ENCODE assay signal across 14 cellular contexts in the genomic region with DNA sequence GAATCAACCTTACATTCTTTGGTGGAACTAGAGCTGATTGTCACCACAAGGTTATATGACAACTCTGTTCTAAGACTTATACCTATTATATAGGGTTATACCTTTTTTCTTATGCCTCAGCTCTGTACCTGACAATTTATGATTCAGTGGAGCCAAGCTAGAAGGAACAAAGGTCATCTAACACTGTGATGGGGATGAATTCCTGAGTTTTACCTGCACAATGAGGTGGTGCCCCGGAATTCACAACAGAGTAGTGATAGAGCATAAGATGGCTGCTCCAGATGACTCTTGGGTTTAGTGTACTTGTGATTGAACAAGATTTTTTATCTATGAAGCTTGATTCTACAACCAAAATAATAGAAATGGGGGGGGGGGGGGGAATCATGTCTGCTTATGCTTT.
DNase-seq lines count a peak whose midpoint lies in the region; ATAC-seq and TF ChIP-seq lines count a peak whose summit lies in the region.
"Had no signal": no experiment of that assay in that cellular context is flagged by ENCODE, and none has a peak within 500 bp of the region (broad histone marks: within the 10 kb centered on the region; RNA-seq: fewer than 3 reads in every experiment).

No MANE protein-coding gene starts in this region.

- H3K79me2 ChIP-seq in hepatocyte = no peaks in the 10 kb centered on the region

- H4K5ac ChIP-seq in IMR-90 (ENCODE audit: low read depth, low read length) = no peak overlapping the region

- peaks cover 4 to 12% of the 10 kb centered on the region in 2 experiments for H3K79me1 ChIP-seq in IMR-90 (ENCODE audit: low read depth in 1 of 2, low read length in 2 of 2)

- DNase-seq in Caco-2 (peak in 1 of 2 experiments; percentile 53), IMR-90 (no peak), hepatocyte (ENCODE audit: low spot score) (no peak), NCI-H2107 (lab: John Stamatoyannopoulos, UW) (no peak), uterus (no peak)
- DNase-seq: ACHN; Calu3; CD4-positive, CD25-positive, alpha-beta regulatory T cell; DMS 273 treated with DMSO at 0.1 percent for 48 hours had no signal

- no peaks in the 10 kb centered on the region for H3K9me2 ChIP-seq in hepatocyte (replicated peaks; ENCODE audit: insufficient read depth)

- H2AK5ac ChIP-seq in IMR-90 (ENCODE audit: low read depth, low read length) = no peak overlapping the region

- no CpG with 5 or more reads among the region's 1 CpG for WGBS in IMR-90 (ENCODE audit: extremely low coverage in 2 of 2, insufficient read length in 1 of 2), 2 experiments
- 68% methylated on average over 1 of the region's 1 CpG for WGBS in hepatocyte (ENCODE audit: low lambda C conversion rate, missing lambda C conversion rate)

- peaks cover 3% of the 10 kb centered on the region; the same call in 1 of the 2 replicates for H3K9me1 ChIP-seq in IMR-90 (ENCODE audit: insufficient read depth, low read length)

- BruUV-seq in Caco-2 (replicated peaks; lab: Mats Ljungman, UMichigan) (no TSS peak), IMR-90 (replicated peaks; lab: Mats Ljungman, UMichigan) (no TSS peak)

- ATAC-seq in IMR-90 (ENCODE audit: low read depth) (no peak), HG03025 (IDR thresholded peaks at IDR 0.05; ENCODE audit: low FRiP score, unreplicated experiment) (no peak)
- ATAC-seq in stimulated activated memory B cell treated with anti-CD40 and anti-IgM and Interleukin-4, amounts not matched to agents 10 μg/mL and 1 μg/mL and 100 μg/mL, for 72 hours = no peak

- H3K9me3 ChIP-seq in Caco-2 (no peaks in the 10 kb centered on the region), IMR-90 (ENCODE audit: control insufficient read depth, insufficient read depth, low read length) (no peaks in the 10 kb centered on the region), hepatocyte (ENCODE audit: low read depth) (no peaks in the 10 kb centered on the region), uterus (no peaks in the 10 kb centered on the region)
- H3K9me3 ChIP-seq: HAP-1 had no signal

- peak overlapping the region; percentile 61 for H3K27ac Mint-ChIP-seq in Caco-2 (ENCODE audit: unreplicated experiment)
- peak overlapping the region; percentile 42 for H3K27ac Mint-ChIP-seq in stimulated activated memory B cell treated with anti-CD40 and anti-IgM and Interleukin-4, amounts not matched to agents 10 μg/mL and 1 μg/mL and 100 μg/mL, for 72 hours
- H3K27ac Mint-ChIP-seq: CD4-positive, CD25-positive, alpha-beta regulatory T cell had no signal

- no peak overlapping the region for H3K4ac ChIP-seq in IMR-90 (ENCODE audit: low read depth, low read length)

- H3K27ac ChIP-seq in IMR-90 (ENCODE audit: insufficient read depth, low read length) (no peak overlapping the region), hepatocyte (peak overlapping the region; percentile 52), uterus (no peak overlapping the region)
- H3K27ac ChIP-seq: BLaER1 treated with 17β-estradiol and CSF1 and Interleukin-3, amounts not matched to agents 10 nM and 100 nM; HL-60 had no signal

- H2AK9ac ChIP-seq in IMR-90 (replicated peaks; ENCODE audit: low read depth, low read length, poor library complexity) = no peak overlapping the region

- no peak overlapping the region for H3K56ac ChIP-seq in IMR-90 (ENCODE audit: extremely low read depth, insufficient read depth, low read length)

- H4K91ac ChIP-seq in IMR-90 (ENCODE audit: insufficient read depth, low read depth, low read length) = no peak overlapping the region; the same call in 1 of the 2 replicates

- H2BK120ac ChIP-seq in IMR-90 (ENCODE audit: low read depth, low read length) = no peak overlapping the region

- 0 out of 2 replicates have a peak overlapping the region, but pooled peaks have one; percentile 21 for H3K18ac ChIP-seq in IMR-90 (ENCODE audit: low read depth, low read length)

- peaks cover 33% of the 10 kb centered on the region for H3K4me1 Mint-ChIP-seq in Caco-2 (ENCODE audit: low read depth, unreplicated experiment)
- H3K4me1 Mint-ChIP-seq in stimulated activated memory B cell treated with anti-CD40 and anti-IgM and Interleukin-4, amounts not matched to agents 10 μg/mL and 1 μg/mL and 100 μg/mL, for 72 hours = peaks cover 32% of the 10 kb centered on the region

- CTCF ChIA-PET in Caco-2 (lab: Charles Lee) (no interaction called here), IMR-90 (lab: Yijun Ruan, JAX) (interaction anchor here (0.6 to 0.8 kb wide), 3 partner anchors 28 to 652 kb away, joined by 3 to 4 read pairs (median 3); no protein-coding TSS in a partner anchor)

- no peak overlapping the region for H3K9ac ChIP-seq in IMR-90 (ENCODE audit: low read depth, low read length)
- H3K9ac ChIP-seq: BLaER1 treated with 17β-estradiol and CSF1 and Interleukin-3, amounts not matched to agents 10 nM and 100 nM had no signal

- H3K9me3 Mint-ChIP-seq in Caco-2 (ENCODE audit: unreplicated experiment) = no peaks in the 10 kb centered on the region
- no peaks in the 10 kb centered on the region for H3K9me3 Mint-ChIP-seq in stimulated activated memory B cell treated with anti-CD40 and anti-IgM and Interleukin-4, amounts not matched to agents 10 μg/mL and 1 μg/mL and 100 μg/mL, for 72 hours
- H3K9me3 Mint-ChIP-seq: CD4-positive, CD25-positive, alpha-beta regulatory T cell had no signal

- H3K4me3 Mint-ChIP-seq in Caco-2 (ENCODE audit: unreplicated experiment) = no peak overlapping the region
- no peak overlapping the region for H3K4me3 Mint-ChIP-seq in stimulated activated memory B cell treated with anti-CD40 and anti-IgM and Interleukin-4, amounts not matched to agents 10 μg/mL and 1 μg/mL and 100 μg/mL, for 72 hours
- H3K4me3 Mint-ChIP-seq: CD4-positive, CD25-positive, alpha-beta regulatory T cell had no signal

- no peak overlapping the region for H2BK20ac ChIP-seq in IMR-90 (ENCODE audit: low read depth, low read length)

- no peak overlapping the region for H3K14ac ChIP-seq in IMR-90 (replicated peaks; ENCODE audit: low read depth, low read length)

- no peak for TF ChIP-seq RAD21 in IMR-90 (IDR thresholded peaks at IDR 0.05; ENCODE audit: low read length)

- no peaks in the 10 kb centered on the region for H3K27me3 Mint-ChIP-seq in Caco-2 (ENCODE audit: insufficient read depth, unreplicated experiment)
- no peaks in the 10 kb centered on the region for H3K27me3 Mint-ChIP-seq in stimulated activated memory B cell treated with anti-CD40 and anti-IgM and Interleukin-4, amounts not matched to agents 10 μg/mL and 1 μg/mL and 100 μg/mL, for 72 hours
- H3K27me3 Mint-ChIP-seq: CD4-positive, CD25-positive, alpha-beta regulatory T cell had no signal

- H4K8ac ChIP-seq in IMR-90 (ENCODE audit: low read depth in 2 of 2, low read length in 2 of 2) = no peak overlapping the region

- peaks cover 54% of the 10 kb centered on the region for H3K4me1 ChIP-seq in Caco-2
- peaks cover 15% of the 10 kb centered on the region for H3K4me1 ChIP-seq in IMR-90 (ENCODE audit: control insufficient read depth, insufficient read depth, low read length)
- H3K4me1 ChIP-seq in hepatocyte (ENCODE audit: insufficient read depth) = peaks cover 39% of the 10 kb centered on the region
- no peaks in the 10 kb centered on the region for H3K4me1 ChIP-seq in uterus

- in situ Hi-C loops in IMR-90 (cut with MboI; ENCODE audit: low sequenced_read_pairs) = no loop called here

- intact Hi-C loops in Caco-2 (cut with micrococcal nuclease; ENCODE audit: unreplicated experiment) = no loop called here
- intact Hi-C loops in IMR-90 (cut with micrococcal nuclease) = loop anchor here (10.0 kb wide), 1 partner anchor 200 kb away; no protein-coding TSS in a partner anchor
- intact Hi-C loops in uterus (cut with DNase I; ENCODE audit: low total_unique reads) = no loop called here

- H2AFZ ChIP-seq in IMR-90 (replicated peaks; ENCODE audit: low read length, poor library complexity) = no peak overlapping the region
- no peak overlapping the region for H2AFZ ChIP-seq in hepatocyte

- H3K36me3 ChIP-seq in Caco-2 (ENCODE audit: control insufficient read depth, insufficient read depth, low read length) = 0 out of 2 replicates have a peak, but pooled peaks cover 1% of the 10 kb centered on the region
- H3K36me3 ChIP-seq in IMR-90 (ENCODE audit: control insufficient read depth, insufficient read depth, low read length) = peaks cover 8% of the 10 kb centered on the region
- H3K36me3 ChIP-seq in hepatocyte (replicated peaks; ENCODE audit: insufficient read depth, low read depth) = no peaks in the 10 kb centered on the region
- no peaks in the 10 kb centered on the region for H3K36me3 ChIP-seq in uterus

- no peak for TF ChIP-seq POLR2A in IMR-90 (IDR thresholded peaks at IDR 0.05; ENCODE audit: low read depth, low read length)
- no peak for TF ChIP-seq POLR2A in uterus (IDR thresholded peaks at IDR 0.05)

- peak overlapping the region; percentile 67 for H2BK5ac ChIP-seq in IMR-90 (ENCODE audit: low read depth, low read length, poor library complexity, severe bottlenecking)

- dilution Hi-C loops in IMR-90 (cut with HindIII; ENCODE audit: low sequenced_read_pairs, unreplicated experiment) = no loop called here

- H4K20me1 ChIP-seq in IMR-90 (ENCODE audit: insufficient read depth, low read length) = no peaks in the 10 kb centered on the region
- no peaks in the 10 kb centered on the region for H4K20me1 ChIP-seq in hepatocyte (ENCODE audit: insufficient read depth, poor library complexity, severe bottlenecking)

- H3K4me3 ChIP-seq in Caco-2 (ENCODE audit: low read depth, low read length) (no peak overlapping the region), IMR-90 (ENCODE audit: insufficient read depth, low read depth, low read length) (no peak overlapping the region), hepatocyte (no peak overlapping the region), uterus (no peak overlapping the region)
- H3K4me3 ChIP-seq: BLaER1 treated with 17β-estradiol and CSF1 and Interleukin-3, amounts not matched to agents 10 nM and 100 nM; HAP-1 had no signal

- H3K27me3 ChIP-seq in Caco-2 (replicated peaks; ENCODE audit: control insufficient read depth, insufficient read depth, low read length) = no peaks in the 10 kb centered on the region
- H3K27me3 ChIP-seq in IMR-90 (ENCODE audit: control insufficient read depth, insufficient read depth, low read length) = no peaks in the 10 kb centered on the region
- no peaks in the 10 kb centered on the region for H3K27me3 ChIP-seq in hepatocyte
- H3K27me3 ChIP-seq in uterus = no peaks in the 10 kb centered on the region
- H3K27me3 ChIP-seq: BLaER1 treated with 17β-estradiol and CSF1 and Interleukin-3, amounts not matched to agents 10 nM and 100 nM had no signal

- H3K23ac ChIP-seq in IMR-90 (ENCODE audit: low read depth, low read length) = no peak overlapping the region

- POLR2A ChIA-PET in Caco-2 (lab: Charles Lee) = no interaction called here
- POLR2A ChIA-PET in IMR-90 (lab: Charles Lee; ENCODE audit: unreplicated experiment) = no interaction called here

- H3K36me3 Mint-ChIP-seq in Caco-2 (ENCODE audit: insufficient read depth, unreplicated experiment) = peaks cover 25% of the 10 kb centered on the region
- peaks cover 13% of the 10 kb centered on the region for H3K36me3 Mint-ChIP-seq in stimulated activated memory B cell treated with anti-CD40 and anti-IgM and Interleukin-4, amounts not matched to agents 10 μg/mL and 1 μg/mL and 100 μg/mL, for 72 hours

- H3K4me2 ChIP-seq in IMR-90 (ENCODE audit: low read depth, low read length) = no peak overlapping the region
- H3K4me2 ChIP-seq in hepatocyte = peak overlapping the region; percentile 12

- H2BK15ac ChIP-seq in IMR-90 (ENCODE audit: low read depth, low read length) = no peak overlapping the region

- no peak for TF ChIP-seq CTCF in Caco-2 (IDR thresholded peaks at IDR 0.05; ENCODE audit: insufficient read depth in 1 of 2, low read depth in 1 of 2, low read length in 1 of 2, severe bottlenecking in 1 of 2, unreplicated experiment in 1 of 2)
- no peak for TF ChIP-seq CTCF in IMR-90 (conservative IDR thresholded peaks at IDR 0.05; ENCODE audit: low read depth, low read length)
- TF ChIP-seq CTCF in hepatocyte (IDR thresholded peaks at IDR 0.05; ENCODE audit: poor library complexity) = no peak
- no peak for TF ChIP-seq CTCF in uterus (IDR thresholded peaks at IDR 0.05)
